In the genomic region with DNA sequence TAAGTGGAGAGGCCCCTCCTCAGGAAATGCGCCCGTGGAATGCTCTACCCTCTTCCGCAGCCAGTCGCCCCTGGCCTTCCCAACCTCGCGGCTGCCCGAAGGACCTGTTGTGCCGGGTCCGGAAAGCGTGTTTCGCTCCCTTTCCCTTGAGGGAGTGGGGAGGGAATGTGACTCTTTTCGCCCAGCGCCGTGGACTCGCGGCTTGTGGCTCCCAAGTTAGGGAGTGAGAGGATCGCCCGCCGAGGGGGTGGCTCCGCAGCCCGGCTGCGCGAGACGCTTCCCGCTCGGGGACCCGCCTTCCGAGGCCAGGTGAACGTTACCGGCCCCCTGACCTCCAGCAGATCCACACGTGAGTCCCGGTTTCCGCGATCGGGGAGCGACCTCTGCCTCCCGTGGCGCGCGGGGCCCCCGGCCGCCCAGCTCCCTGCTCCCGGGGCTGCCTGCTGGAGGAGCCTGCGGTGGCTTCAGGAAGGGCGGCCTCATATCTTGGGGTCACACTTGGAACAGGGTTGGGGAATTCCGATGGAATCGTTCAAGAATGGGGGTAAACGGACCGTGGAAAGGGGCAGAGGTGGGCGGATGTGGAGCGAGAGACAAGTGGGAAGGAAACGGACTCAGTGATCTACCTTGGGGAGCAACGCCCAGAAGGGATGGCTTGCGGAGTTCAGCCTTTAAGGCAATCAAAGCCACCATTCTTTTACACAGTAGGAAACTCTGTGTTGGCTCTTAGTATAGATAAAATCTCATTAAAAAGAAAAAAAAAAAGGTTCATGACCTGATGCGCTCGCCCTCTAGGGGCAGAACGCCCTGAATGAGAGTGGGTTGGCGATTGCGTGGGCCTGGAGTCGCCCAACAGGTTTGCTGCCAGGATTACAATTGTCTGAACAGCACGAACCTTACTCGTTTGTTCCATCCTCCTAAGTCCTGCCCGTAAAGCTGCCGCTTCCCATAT, we compare ENCODE assay signal across 8 cellular contexts. TPM values are rescaled to one million over a fixed set of nuclear protein-coding genes. Genes with fewer than 3 reads are reported as not detected.
DNase-seq lines count a peak whose midpoint lies in the region; ATAC-seq and TF ChIP-seq lines count a peak whose summit lies in the region.

No MANE protein-coding gene starts in this region.

- peak overlapping the region; percentile 91 for H3K4me3 Mint-ChIP-seq in chondrocyte (ENCODE audit: unreplicated experiment)

- H3K27me3 ChIP-seq in left lung = peaks cover 0 to 39% of the 10 kb centered on the region in 2 donors

- H3K27ac ChIP-seq in left lung = peak overlapping the region in 1 of 2 donors; percentile 23

- DNase-seq in AG08396 (ENCODE audit: low spot score) (peak; percentile 39), GM20000 (ENCODE audit: low spot score) (peak; percentile 31), RPMI8226 (peak; percentile 9), chondrocyte (ENCODE audit: low spot score) (no peak), left lung (peak; percentile 38 to 82), NCI-H2171 (lab: John Stamatoyannopoulos, UW) (no peak)
- DNase-seq in stimulated activated naive CD8-positive, alpha-beta T cell treated with anti-CD3 and anti-CD28 coated beads, Interleukin-15, Interleukin-2, amounts not matched to agents 100 U/mL and 50 U/mL, for 24 hours = peak; percentile 12

- ATAC-seq in left lung (peak; percentile 62), GM18909 (IDR thresholded peaks at IDR 0.05; ENCODE audit: poor library complexity, unreplicated experiment) (no peak)
- ATAC-seq in stimulated activated naive CD8-positive, alpha-beta T cell treated with anti-CD3 and anti-CD28 coated beads, Interleukin-15, Interleukin-2, amounts not matched to agents 100 U/mL and 50 U/mL, for 24 hours = no peak

- H3K4me1 ChIP-seq in left lung = peaks cover 0 to 16% of the 10 kb centered on the region in 2 donors

- no peaks in the 10 kb centered on the region for H3K27me3 Mint-ChIP-seq in chondrocyte (ENCODE audit: low read depth)

- peaks cover 2% of the 10 kb centered on the region for H3K9me3 Mint-ChIP-seq in chondrocyte (ENCODE audit: low read depth)

- no peaks in the 10 kb centered on the region for H3K9me3 ChIP-seq in left lung

- H3K36me3 Mint-ChIP-seq in chondrocyte (ENCODE audit: low read depth) = peaks cover 3% of the 10 kb centered on the region

- peaks cover 27% of the 10 kb centered on the region for H3K4me1 Mint-ChIP-seq in chondrocyte (ENCODE audit: low read depth)

- H3K4me3 ChIP-seq in left lung = peak overlapping the region; percentile 53 to 54

- H3K27ac Mint-ChIP-seq in chondrocyte (ENCODE audit: unreplicated experiment) = peak overlapping the region; percentile 85

- TF ChIP-seq CTCF in GM20000 (IDR thresholded peaks at IDR 0.05; ENCODE audit: extremely low read depth, missing control alignments) (peak; percentile 18), chondrocyte (IDR thresholded peaks at IDR 0.05) (peak; percentile 42), left lung (IDR thresholded peaks at IDR 0.05) (peak in 1 of 2 donors; percentile 11)

- intact Hi-C loops in left lung (cut with DNase I) = no loop called here

- H3K36me3 ChIP-seq in left lung = no peaks in the 10 kb centered on the region

RNA-seq across cellular contexts. Expression of a gene that starts 0.9 kb away (rescaled TPM):
- total RNA-seq in chondrocyte (24.1 to 52.8 TPM (median 48.0 TPM) in 3 replicates), left lung (10 to 100 TPM; 17.4 to 22.8 TPM)

Comparison
In these comparisons a context has a peak if more than half of its experiments do, and no peak if none do; other contexts are left out.
1. DNase-seq: peak in AG08396 (single experiment), GM20000 (single experiment), RPMI8226 (single experiment), left lung (2 of 2) and stimulated activated naive CD8-positive, alpha-beta T cell treated with anti-CD3 and anti-CD28 coated beads, Interleukin-15, Interleukin-2, amounts not matched to agents 100 U/mL and 50 U/mL, for 24 hours (single experiment); none in chondrocyte (single experiment) and NCI-H2171 (single experiment).